8 cellular contexts compared by ENCODE assay signal in genomic region chr10:73911553-73912004, GRCh38. TPM values are rescaled to one million over a fixed set of nuclear protein-coding genes. Genes with fewer than 3 reads are reported as not detected.
DNase-seq lines count a peak whose midpoint lies in the region; FAIRE-seq and TF ChIP-seq lines count a peak whose summit lies in the region.

No MANE protein-coding gene starts in this region.

- H3K79me2 ChIP-seq in endothelial cell of umbilical vein (ENCODE audit: control insufficient read depth, insufficient read depth, low read length) (no peaks in the 10 kb centered on the region), neural cell (replicated peaks; ENCODE audit: insufficient read depth, low read length) (no peaks in the 10 kb centered on the region)

- H3K27me3 Mint-ChIP-seq in CD14-positive monocyte (ENCODE audit: low read depth in 3 of 3), result peaks cover 6 to 17% (median 12%) of the 10 kb centered on the region in 3 donors

- no peak for TF ChIP-seq EP300 in neural cell (conservative IDR thresholded peaks at IDR 0.05; ENCODE audit: poor library complexity, severe bottlenecking)

- H3K4me3 ChIP-seq in NB4 (ENCODE audit: low read depth, low read length), result peak overlapping the region; percentile 71
- peak overlapping the region; percentile 45 to 64 (median 63) for H3K4me3 ChIP-seq in endothelial cell of umbilical vein (replicated peaks in 1 of 3; ENCODE audit: insufficient read depth in 1 of 3, low read depth in 1 of 3, low read length in 3 of 3)
- H3K4me3 ChIP-seq in neural cell (ENCODE audit: low read length), result peak overlapping the region; percentile 78

- H3K27me3 ChIP-seq in endothelial cell of umbilical vein (ENCODE audit: control insufficient read depth in 2 of 2, insufficient read depth in 2 of 2, low read length in 2 of 2) (no peaks in the 10 kb centered on the region), neural cell (ENCODE audit: insufficient read depth, low read depth, low read length) (peaks cover 34% of the 10 kb centered on the region)

- CTCF ChIA-PET in endothelial cell of umbilical vein (lab: Charles Lee), result interaction anchor here (1.0 to 2.0 kb wide), 8 partner anchors 9 to 170 kb away, joined by 3 to 15 read pairs (median 4); no protein-coding TSS in a partner anchor

- H3K27ac ChIP-seq in endothelial cell of umbilical vein (ENCODE audit: insufficient read depth, low read depth, low read length) (peak overlapping the region; percentile 23), neural cell (ENCODE audit: low read length) (no peak overlapping the region)

- peaks cover 19 to 22% of the 10 kb centered on the region in 2 donors for H3K36me3 Mint-ChIP-seq in CD14-positive monocyte

- TSS peak; percentile 38 for BruUV-seq in endothelial cell of umbilical vein (replicated peaks; lab: Mats Ljungman, UMichigan)

- H3K4me2 ChIP-seq in endothelial cell of umbilical vein (ENCODE audit: insufficient read depth, low read length) (peak overlapping the region; percentile 76), neural cell (ENCODE audit: low read length) (no peak overlapping the region)

- H3K9ac ChIP-seq in endothelial cell of umbilical vein (replicated peaks; ENCODE audit: extremely low read depth, insufficient read depth, low read length), result peak overlapping the region; percentile 73
- H3K9ac ChIP-seq in neural cell (ENCODE audit: low read length), result peak overlapping the region; percentile 66

- FAIRE-seq in endothelial cell of umbilical vein (lab: Jason Lieb, UNC), result peak; percentile 52

- H3K9me1 ChIP-seq in endothelial cell of umbilical vein (replicated peaks; ENCODE audit: control insufficient read depth, extremely low read depth, insufficient read depth, low read length), result no peaks in the 10 kb centered on the region

- peak overlapping the region in 6 of 7 donors; percentile 17 to 85 (median 66) for H3K27ac Mint-ChIP-seq in CD14-positive monocyte

- H3K9me2 ChIP-seq in neural cell (ENCODE audit: insufficient read depth, low read length), result no peaks in the 10 kb centered on the region

- dilution Hi-C loops in endothelial cell of umbilical vein (cut with MboI; ENCODE audit: extremely low pct_ligation_motif_present, low sequenced_read_pairs), result no loop called here

- H4K20me1 ChIP-seq in endothelial cell of umbilical vein (replicated peaks; ENCODE audit: control insufficient read depth, extremely low read depth, insufficient read depth, low read length) (no peaks in the 10 kb centered on the region), neural cell (ENCODE audit: insufficient read depth) (no peaks in the 10 kb centered on the region)

- H3K36me3 ChIP-seq in endothelial cell of umbilical vein (ENCODE audit: control insufficient read depth in 2 of 2, extremely low read depth in 1 of 2, insufficient read depth in 2 of 2, low read length in 2 of 2) (peaks cover 3 to 7% of the 10 kb centered on the region in 2 experiments), neural cell (ENCODE audit: insufficient read depth, low read length) (no peaks in the 10 kb centered on the region)

- no peaks in the 10 kb centered on the region for H3F3A ChIP-seq in neural cell (ENCODE audit: insufficient read depth, low read length, poor library complexity, severe bottlenecking)

- TF ChIP-seq POLR2A in NB4 (IDR thresholded peaks at IDR 0.05; ENCODE audit: extremely low read depth, insufficient read length), result no peak
- TF ChIP-seq POLR2A in endothelial cell of umbilical vein (IDR thresholded peaks at IDR 0.05; ENCODE audit: low read depth, low read length), result no peak

- TF ChIP-seq RAD21 in neural cell (conservative IDR thresholded peaks at IDR 0.05), result no peak

- peaks cover 74% of the 10 kb centered on the region for H3K4me1 Mint-ChIP-seq in CD14-positive monocyte

- H3K4me3 Mint-ChIP-seq in CD14-positive monocyte, result peak overlapping the region; percentile 88 to 92

- H3K9me3 Mint-ChIP-seq in CD14-positive monocyte, result no peaks in the 10 kb centered on the region

- DNase-seq in CD14-positive monocyte (ENCODE audit: low spot score) (no peak), NB4 (ENCODE audit: low read depth) (no peak), endothelial cell of umbilical vein (ENCODE audit: low read depth, low spot score) (peak; percentile 54), Ammon's horn (ENCODE audit: low spot score) (no peak), putamen (ENCODE audit: low spot score) (no peak), NCI-H526 treated with DMSO at 0.1 percent for 48 hours (lab: John Stamatoyannopoulos, UW) (no peak), NCI-H524 treated with DMSO at 0.1 percent for 48 hours (lab: John Stamatoyannopoulos, UW) (no peak)

- no peak for TF ChIP-seq CTCF in CD14-positive monocyte (IDR thresholded peaks at IDR 0.05)
- TF ChIP-seq CTCF in NB4 (IDR thresholded peaks at IDR 0.05; ENCODE audit: low read depth, low read length), result no peak
- TF ChIP-seq CTCF in endothelial cell of umbilical vein (IDR thresholded peaks at IDR 0.05; ENCODE audit: extremely low read depth in 1 of 2, insufficient read depth in 1 of 2, low read depth in 1 of 2, low read length in 2 of 2), result no peak
- TF ChIP-seq CTCF in neural cell (IDR thresholded peaks at IDR 0.05; ENCODE audit: poor library complexity, severe bottlenecking), result no peak

- peaks cover 45% of the 10 kb centered on the region for H3K4me1 ChIP-seq in endothelial cell of umbilical vein (ENCODE audit: control insufficient read depth, extremely low read depth, insufficient read depth, low read length)

- H3K9me3 ChIP-seq in endothelial cell of umbilical vein (replicated peaks; ENCODE audit: control insufficient read depth, insufficient read depth, low read length) (no peaks in the 10 kb centered on the region), neural cell (ENCODE audit: low read length) (no peaks in the 10 kb centered on the region)

- H2AFZ ChIP-seq in endothelial cell of umbilical vein (ENCODE audit: low read depth, low read length), result peak overlapping the region; percentile 66
- peak overlapping the region; percentile 4 for H2AFZ ChIP-seq in neural cell (ENCODE audit: low read depth, low read length)

- intact Hi-C loops in CD14-positive monocyte (cut with micrococcal nuclease), result no loop called here
- intact Hi-C loops in endothelial cell of umbilical vein (cut with micrococcal nuclease), result no loop called here

- POLR2A ChIA-PET in endothelial cell of umbilical vein (lab: Charles Lee), result no interaction called here

TF ChIP-seq in endothelial cell of umbilical vein, 7 proteins besides CTCF, POLR2A, EP300 and RAD21:
- no peak for TF ChIP-seq EZH2 (IDR thresholded peaks at IDR 0.05; ENCODE audit: borderline replicate concordance, low read depth, low read length, severe bottlenecking)
- no peak for TF ChIP-seq FOS (IDR thresholded peaks at IDR 0.05; ENCODE audit: borderline replicate concordance, insufficient read depth, low read length)
- no peak for TF ChIP-seq MYC (IDR thresholded peaks at IDR 0.05; ENCODE audit: low read depth, low read length)
- TF ChIP-seq JUN (IDR thresholded peaks at IDR 0.05; ENCODE audit: borderline replicate concordance, insufficient read depth, insufficient read length, low read depth), result no peak
- no peak for TF ChIP-seq GATA2 (IDR thresholded peaks at IDR 0.05; ENCODE audit: insufficient read depth, insufficient read length, low read depth, low read length)
- TF ChIP-seq POLR2AphosphoS5 (IDR thresholded peaks at IDR 0.05; ENCODE audit: insufficient read depth, low read depth, low read length), result no peak
- TF ChIP-seq MAX (IDR thresholded peaks at IDR 0.05; ENCODE audit: insufficient read depth, insufficient read length), result no peak

RNA-seq across cellular contexts. Expression of gene PLAU, which starts 0.6 kb away (rescaled TPM):
- polyA plus RNA-seq in CD14-positive monocyte, result under 1 TPM; 0.16 to 0.43 TPM
- total RNA-seq in endothelial cell of umbilical vein, result 32.5 and 34.9 TPM in 2 replicates
- 22.0 and 23.6 TPM in 2 replicates for polyA plus RNA-seq in endothelial cell of umbilical vein
- polyA plus RNA-seq in endothelial cell of umbilical vein (2011; cell fraction: cytosol; rRNA removed), result 31.7 and 33.2 TPM in 2 replicates
- polyA plus RNA-seq in endothelial cell of umbilical vein (2011; cell fraction: nucleus; rRNA removed), result 33.4 and 36.3 TPM in 2 replicates
- 39.8 and 90.5 TPM in 2 replicates for polyA plus RNA-seq in endothelial cell of umbilical vein (2012)
- polyA minus RNA-seq in endothelial cell of umbilical vein, result 13.1 and 19.7 TPM in 2 replicates
- polyA minus RNA-seq in endothelial cell of umbilical vein (2011; cell fraction: cytosol; rRNA and poly(A)+ RNA removed), result 3.0 TPM
- 5.0 TPM in 2 replicates for polyA minus RNA-seq in endothelial cell of umbilical vein (2011; cell fraction: nucleus; rRNA and poly(A)+ RNA removed)
- 1.1 and 1.5 TPM in 2 replicates for polyA plus RNA-seq in neural cell
- polyA minus RNA-seq in neural cell, result 0.24 and 0.35 TPM in 2 replicates

RNA-seq across cellular contexts. Expression of gene CAMK2G, which starts 37.2 kb away (rescaled TPM):
- polyA plus RNA-seq in CD14-positive monocyte (1 to 10 TPM; 1.7 to 3.0 TPM), endothelial cell of umbilical vein (26.8 and 27.2 TPM in 2 replicates), neural cell (55.4 and 69.8 TPM in 2 replicates)
- total RNA-seq in endothelial cell of umbilical vein, result 28.1 and 33.6 TPM in 2 replicates
- polyA plus RNA-seq in endothelial cell of umbilical vein (2011; cell fraction: cytosol; rRNA removed), result 27.3 and 29.6 TPM in 2 replicates
- 71.3 and 74.1 TPM in 2 replicates for polyA plus RNA-seq in endothelial cell of umbilical vein (2011; cell fraction: nucleus; rRNA removed)
- polyA plus RNA-seq in endothelial cell of umbilical vein (2012), result 23.6 and 26.7 TPM in 2 replicates
- polyA minus RNA-seq in endothelial cell of umbilical vein (35.0 and 38.8 TPM in 2 replicates), neural cell (39.9 and 42.3 TPM in 2 replicates)
- polyA minus RNA-seq in endothelial cell of umbilical vein (2011; cell fraction: cytosol; rRNA and poly(A)+ RNA removed), result 12.7 TPM
- polyA minus RNA-seq in endothelial cell of umbilical vein (2011; cell fraction: nucleus; rRNA and poly(A)+ RNA removed), result 22.1 and 30.7 TPM in 2 replicates
